ENCODE assay signal across 8 cellular contexts in the genomic region with DNA sequence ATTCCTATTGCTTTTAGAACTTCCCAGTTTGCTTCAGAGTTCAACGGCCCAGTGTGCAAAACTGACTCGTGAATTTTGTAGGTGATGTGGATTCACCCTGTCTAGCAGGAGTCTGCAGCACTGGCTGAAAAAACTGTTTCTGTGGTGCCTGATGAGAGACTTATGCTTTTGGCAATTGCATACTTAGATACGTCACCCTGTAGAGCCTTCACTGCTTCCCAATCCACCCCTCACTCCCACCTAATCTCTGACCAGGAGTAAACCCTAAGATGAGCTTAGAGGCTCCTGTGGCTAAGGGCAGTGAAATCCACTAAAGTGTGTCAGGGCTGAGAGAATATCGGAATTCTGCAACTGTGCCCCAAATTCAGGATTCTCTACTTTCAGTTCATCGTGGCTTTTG.
"Had no signal": no experiment of that assay in that cellular context is flagged by ENCODE, and none has a peak within 500 bp of the region (broad histone marks: within the 10 kb centered on the region; RNA-seq: fewer than 3 reads in every experiment).

No MANE protein-coding gene starts in this region.

- H3K27ac ChIP-seq: GM23248, HL-60 had no signal

- H3K27ac Mint-ChIP-seq: HFFc6, IgD-negative memory B cell had no signal

- ATAC-seq: HCT116 had no signal

- H3K9ac ChIP-seq: GM23248 had no signal

- DNase-seq: GM23248, H7, HFFc6 had no signal

- H3K4me3 ChIP-seq: GM23248, HAP-1 had no signal

- FAIRE-seq: HepG2 had no signal

- H3K4me3 Mint-ChIP-seq: HFFc6, IgD-negative memory B cell had no signal

- H3K9me3 ChIP-seq: HAP-1 had no signal

- H3K36me3 Mint-ChIP-seq: IgD-negative memory B cell had no signal

- H2AFZ ChIP-seq: GM23248 had no signal

- H3K36me3 ChIP-seq: HAP-1 had no signal
